17 cellular contexts compared by ENCODE assay signal in the genomic region with DNA sequence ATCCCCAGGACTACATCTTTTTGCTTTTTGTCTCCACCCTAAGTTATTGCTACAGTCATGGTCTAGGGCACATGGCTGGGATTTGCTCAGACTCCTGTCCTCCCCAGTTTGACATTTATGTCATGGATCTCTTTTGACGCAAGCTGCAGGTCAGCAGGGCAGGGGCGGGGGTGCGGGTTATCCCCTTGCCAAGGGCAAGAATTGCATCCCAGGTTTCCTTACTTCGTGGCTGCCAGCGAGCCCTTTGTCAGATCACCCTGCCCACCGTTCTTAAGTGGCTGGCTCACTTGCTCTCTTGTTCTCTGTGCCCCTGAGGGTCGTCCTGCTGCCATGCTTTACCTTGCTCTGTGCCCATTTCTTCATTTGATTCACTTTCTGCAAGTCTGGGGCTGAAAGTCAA.
"Had no signal": no experiment of that assay in that cellular context is flagged by ENCODE, and none has a peak within 500 bp of the region (broad histone marks: within the 10 kb centered on the region; RNA-seq: fewer than 3 reads in every experiment).

No MANE protein-coding gene starts in this region.

- H3K27me3 Mint-ChIP-seq: naive thymus-derived CD8-positive, alpha-beta T cell; progenitor cell of endocrine pancreas had no signal

- DNase-seq: central memory CD4-positive, alpha-beta T cell; cortex of kidney; dorsolateral prefrontal cortex; effector CD8-positive, alpha-beta T cell; foreskin melanocyte; hippocampal formation; kidney glomerular epithelial cell; mesendoderm; naive thymus-derived CD8-positive, alpha-beta T cell; right cardiac atrium; stimulated activated CD4-positive, alpha-beta T cell treated with anti-CD3 and anti-CD28 coated beads, Interleukin-4, amount 100 ng/mL, for 4 hours; stimulated activated naive CD4-positive, alpha-beta T cell; thyroid gland had no signal

- H3K9me3 Mint-ChIP-seq: naive thymus-derived CD8-positive, alpha-beta T cell had no signal

- H3K4me3 ChIP-seq: dorsolateral prefrontal cortex, ovary, smooth muscle cell, thyroid gland, upper lobe of left lung had no signal

- H3K9me3 ChIP-seq: ovary, thyroid gland, upper lobe of left lung had no signal

- ATAC-seq: naive thymus-derived CD8-positive, alpha-beta T cell; right cardiac atrium had no signal

- H3K4me1 ChIP-seq: thyroid gland, upper lobe of left lung had no signal

- H3K36me3 ChIP-seq: ovary had no signal

- H3K27ac Mint-ChIP-seq: progenitor cell of endocrine pancreas had no signal

- H3K27ac ChIP-seq: dorsolateral prefrontal cortex, ovary, thyroid gland, upper lobe of left lung had no signal

- H3K4me3 Mint-ChIP-seq: naive thymus-derived CD8-positive, alpha-beta T cell had no signal

- H3K4me2 ChIP-seq: smooth muscle cell had no signal

- H3K27me3 ChIP-seq: ovary, thyroid gland, upper lobe of left lung had no signal
